19 cellular contexts compared by ENCODE assay signal in the genomic region with DNA sequence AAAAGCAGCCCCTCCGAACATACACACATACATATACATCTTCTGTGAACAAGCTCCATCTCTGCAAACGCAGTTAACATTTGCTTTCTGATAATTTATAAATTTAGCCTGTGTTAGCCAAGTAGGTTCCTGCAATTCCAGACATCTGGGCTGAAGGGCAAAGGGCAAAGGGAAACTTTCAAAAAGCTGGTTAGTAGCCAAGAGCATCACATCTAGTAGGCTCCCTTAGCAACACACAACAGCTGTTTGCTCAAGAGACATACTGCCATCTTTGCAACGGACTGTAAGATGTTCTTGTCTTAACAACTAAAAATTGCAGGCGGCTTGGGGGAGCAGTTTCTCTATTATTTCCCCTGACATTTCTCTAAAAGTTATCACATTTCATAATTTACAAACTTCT.
DNase-seq lines count a peak whose midpoint lies in the region; ATAC-seq and TF ChIP-seq lines count a peak whose summit lies in the region.
"Had no signal": no experiment of that assay in that cellular context is flagged by ENCODE, and none has a peak within 500 bp of the region (broad histone marks: within the 10 kb centered on the region; RNA-seq: fewer than 3 reads in every experiment).

No MANE protein-coding gene starts in this region.

- intact Hi-C loops in MCF 10A (cut with micrococcal nuclease), result no loop called here
- intact Hi-C loops in testis (cut with DNase I; ENCODE audit: low total_unique reads), result no loop called here

- DNase-seq in MCF 10A (ENCODE audit: unreplicated experiment), result no peak
- peak; percentile 76 for DNase-seq in fibroblast of the conjunctiva (ENCODE audit: low read depth)
- peak; percentile 26 for DNase-seq in testis
- DNase-seq in upper lobe of left lung, result no peak
- DNase-seq in activated naive CD8-positive, alpha-beta T cell treated with anti-CD3 and anti-CD28 coated beads for 36 hours, result no peak
- DNase-seq in NCI-H1092 (lab: John Stamatoyannopoulos, UW), result no peak
- DNase-seq in NCI-H2196 treated with DMSO at 0.1 percent for 48 hours (lab: John Stamatoyannopoulos, UW; ENCODE audit: unreplicated experiment), result no peak
- DNase-seq: activated CD4-positive, alpha-beta T cell treated with anti-CD3 and anti-CD28 coated beads for 36 hours; activated T-cell treated with anti-CD3 and anti-CD28 coated beads for 4 hours; hypothalamus; lower lobe of right lung; NCI-H1417 treated with DMSO at 0.1 percent for 48 hours; NCI-H526 treated with DMSO at 0.1 percent for 48 hours; RPMI8226; stimulated activated CD4-positive, alpha-beta T cell treated with anti-CD3 and anti-CD28 coated beads, Interleukin-2, amount 100 ng/mL, for 24 hours; T-helper 17 cell had no signal

- peak overlapping the region; percentile 79 for H3K4me3 Mint-ChIP-seq in MCF 10A (ENCODE audit: unreplicated experiment)
- H3K4me3 Mint-ChIP-seq in activated naive CD8-positive, alpha-beta T cell treated with anti-CD3 and anti-CD28 coated beads for 36 hours, result no peak overlapping the region
- H3K4me3 Mint-ChIP-seq: activated CD4-positive, alpha-beta T cell treated with anti-CD3 and anti-CD28 coated beads for 36 hours; T-helper 17 cell had no signal

- WGBS in testis, 2 donors, result 57 to 61% methylated on average over 4 of the region's 4 CpGs
- 69 to 77% methylated on average over 4 of the region's 4 CpGs for WGBS in upper lobe of left lung, 2 donors

- POLR2A ChIA-PET in MCF 10A (lab: Yijun Ruan, JAX), result interaction anchor here (0.7 to 6.8 kb wide), 10 partner anchors 11 to 212 kb away, joined by 3 to 155 read pairs (median 6); no protein-coding TSS in a partner anchor

- no peaks in the 10 kb centered on the region for H3K36me3 ChIP-seq in muscle layer of colon (ENCODE audit: insufficient read depth, low read length)
- H3K36me3 ChIP-seq in testis (ENCODE audit: low read depth, missing control alignments), result no peaks in the 10 kb centered on the region
- H3K36me3 ChIP-seq in upper lobe of left lung, result no peaks in the 10 kb centered on the region
- H3K36me3 ChIP-seq: adrenal gland; BLaER1 treated with 17β-estradiol and CSF1 and Interleukin-3, amounts not matched to agents 10 nM and 100 nM; lower lobe of right lung had no signal

- H3K9ac ChIP-seq in muscle layer of colon (ENCODE audit: low read length), result peak overlapping the region; percentile 45
- H3K9ac ChIP-seq: BLaER1 treated with 17β-estradiol and CSF1 and Interleukin-3, amounts not matched to agents 10 nM and 100 nM had no signal

- H3K4me3 ChIP-seq in muscle layer of colon (ENCODE audit: low read depth in 1 of 2, low read length in 2 of 2), result peak overlapping the region; percentile 37 to 64
- peak overlapping the region; percentile 16 to 40 for H3K4me3 ChIP-seq in testis
- H3K4me3 ChIP-seq in upper lobe of left lung, result no peak overlapping the region
- H3K4me3 ChIP-seq: BLaER1 treated with 17β-estradiol and CSF1 and Interleukin-3, amounts not matched to agents 10 nM and 100 nM had no signal

- no peak for ATAC-seq in upper lobe of left lung (ENCODE audit: low FRiP score in 2 of 2)
- ATAC-seq: activated CD4-positive, alpha-beta T cell treated with anti-CD3 and anti-CD28 coated beads for 36 hours; T-helper 17 cell had no signal

- H3K27me3 Mint-ChIP-seq in MCF 10A (ENCODE audit: insufficient read depth, unreplicated experiment), result no peaks in the 10 kb centered on the region
- H3K27me3 Mint-ChIP-seq in activated naive CD8-positive, alpha-beta T cell treated with anti-CD3 and anti-CD28 coated beads for 36 hours, result peaks cover 14% of the 10 kb centered on the region
- H3K27me3 Mint-ChIP-seq: activated CD4-positive, alpha-beta T cell treated with anti-CD3 and anti-CD28 coated beads for 36 hours had no signal

- no peak for TF ChIP-seq POLR2A in testis (IDR thresholded peaks at IDR 0.05)
- TF ChIP-seq POLR2A in upper lobe of left lung (IDR thresholded peaks at IDR 0.05), result no peak

- H3K4me1 ChIP-seq in muscle layer of colon (ENCODE audit: insufficient read depth, low read length), result peaks cover 37% of the 10 kb centered on the region
- H3K4me1 ChIP-seq in testis, result peaks cover 8% of the 10 kb centered on the region
- H3K4me1 ChIP-seq in upper lobe of left lung, result peaks cover 16 to 28% (median 26%) of the 10 kb centered on the region in 4 donors

- H3K4me1 Mint-ChIP-seq in MCF 10A (ENCODE audit: insufficient read depth, unreplicated experiment), result peaks cover 42% of the 10 kb centered on the region
- H3K4me1 Mint-ChIP-seq in activated naive CD8-positive, alpha-beta T cell treated with anti-CD3 and anti-CD28 coated beads for 36 hours, result no peaks in the 10 kb centered on the region

- no peak for TF ChIP-seq EP300 in upper lobe of left lung (IDR thresholded peaks at IDR 0.05)

- no peak overlapping the region for H3K27ac Mint-ChIP-seq in MCF 10A (ENCODE audit: low read depth, unreplicated experiment)
- H3K27ac Mint-ChIP-seq in activated naive CD8-positive, alpha-beta T cell treated with anti-CD3 and anti-CD28 coated beads for 36 hours, result no peak overlapping the region
- H3K27ac Mint-ChIP-seq: activated CD4-positive, alpha-beta T cell treated with anti-CD3 and anti-CD28 coated beads for 36 hours; T-helper 17 cell had no signal

- CTCF ChIA-PET in MCF 10A (lab: Yijun Ruan, JAX), result interaction anchor here (0.6 to 4.8 kb wide), 9 partner anchors 8 to 171 kb away, joined by 3 to 32 read pairs (median 5); no protein-coding TSS in a partner anchor

- no peaks in the 10 kb centered on the region for H3K27me3 ChIP-seq in muscle layer of colon (ENCODE audit: control insufficient read depth in 1 of 2, insufficient read depth in 2 of 2, low read length in 2 of 2)
- H3K27me3 ChIP-seq in testis, result no peaks in the 10 kb centered on the region
- no peaks in the 10 kb centered on the region for H3K27me3 ChIP-seq in upper lobe of left lung
- H3K27me3 ChIP-seq: adrenal gland; BLaER1 treated with 17β-estradiol and CSF1 and Interleukin-3, amounts not matched to agents 10 nM and 100 nM had no signal

- peak overlapping the region; percentile 20 for H3K27ac ChIP-seq in muscle layer of colon (ENCODE audit: low read depth, low read length)
- H3K27ac ChIP-seq in testis, result peak overlapping the region in 1 of 2 donors; percentile 59
- H3K27ac ChIP-seq in upper lobe of left lung, result no peak overlapping the region
- H3K27ac ChIP-seq: BLaER1 treated with 17β-estradiol and CSF1 and Interleukin-3, amounts not matched to agents 10 nM and 100 nM; lower lobe of right lung had no signal

- H3K9me3 ChIP-seq in muscle layer of colon (ENCODE audit: low read length) (no peaks in the 10 kb centered on the region), testis (no peaks in the 10 kb centered on the region), upper lobe of left lung (no peaks in the 10 kb centered on the region)
- H3K9me3 ChIP-seq: adrenal gland; BLaER1 treated with 17β-estradiol and CSF1 and Interleukin-3, amounts not matched to agents 10 nM and 100 nM; lower lobe of right lung had no signal

- no peak for TF ChIP-seq CTCF in MCF 10A (IDR thresholded peaks at IDR 0.05; ENCODE audit: unreplicated experiment)
- no peak for TF ChIP-seq CTCF in testis (IDR thresholded peaks at IDR 0.05)
- no peak for TF ChIP-seq CTCF in upper lobe of left lung (IDR thresholded peaks at IDR 0.05)

- no peaks in the 10 kb centered on the region for H3K9me3 Mint-ChIP-seq in MCF 10A (ENCODE audit: unreplicated experiment)
- no peaks in the 10 kb centered on the region for H3K9me3 Mint-ChIP-seq in activated naive CD8-positive, alpha-beta T cell treated with anti-CD3 and anti-CD28 coated beads for 36 hours

- peaks cover 8% of the 10 kb centered on the region for H3K36me3 Mint-ChIP-seq in MCF 10A (ENCODE audit: insufficient read depth, unreplicated experiment)
- no peaks in the 10 kb centered on the region for H3K36me3 Mint-ChIP-seq in activated naive CD8-positive, alpha-beta T cell treated with anti-CD3 and anti-CD28 coated beads for 36 hours

- no TSS peak for BruUV-seq in MCF 10A (replicated peaks; lab: Mats Ljungman, UMichigan)

Comparison
In these comparisons a context has a peak if more than half of its experiments do, and no peak if none do; other contexts are left out.
1. DNase-seq: peak in fibroblast of the conjunctiva (single experiment) and testis (single experiment); none in MCF 10A (single experiment), upper lobe of left lung (0 of 2), activated naive CD8-positive, alpha-beta T cell treated with anti-CD3 and anti-CD28 coated beads for 36 hours (single experiment), NCI-H1092 (single experiment) and NCI-H2196 treated with DMSO at 0.1 percent for 48 hours (single experiment).
2. H3K4me3 ChIP-seq: peak in muscle layer of colon (2 of 2) and testis (2 of 2); none in upper lobe of left lung (0 of 4).